Comparison of ENCODE assay signal across 9 cellular contexts in genomic region chr12:24839268-24839791, GRCh38.
DNase-seq lines count a peak whose midpoint lies in the region; ATAC-seq and TF ChIP-seq lines count a peak whose summit lies in the region.
"Had no signal": no experiment of that assay in that cellular context is flagged by ENCODE, and none has a peak within 500 bp of the region (broad histone marks: within the 10 kb centered on the region; RNA-seq: fewer than 3 reads in every experiment).

No MANE protein-coding gene starts in this region.

- TF ChIP-seq POLR2A in upper lobe of left lung (IDR thresholded peaks at IDR 0.05) (no peak), prostate gland (IDR thresholded peaks at IDR 0.05) (no peak)

- H3K4me1 Mint-ChIP-seq in T-helper 1 cell treated with Interleukin-12 subunit alpha and Interleukin-12 subunit beta and Interleukin-4 antibody, amounts not matched to agents 30 μg/mL and 1 μg/mL, for 36 hours (ENCODE audit: low read depth) = peaks cover 33% of the 10 kb centered on the region
- no peaks in the 10 kb centered on the region for H3K4me1 Mint-ChIP-seq in Calu3 (ENCODE audit: low read depth, unreplicated experiment)

- CTCF ChIA-PET in Calu3 (lab: Charles Lee) = no interaction called here

- peak overlapping the region; percentile 82 for H3K27ac Mint-ChIP-seq in T-helper 1 cell treated with Interleukin-12 subunit alpha and Interleukin-12 subunit beta and Interleukin-4 antibody, amounts not matched to agents 30 μg/mL and 1 μg/mL, for 36 hours
- H3K27ac Mint-ChIP-seq in Calu3 (ENCODE audit: unreplicated experiment) = no peak overlapping the region

- 83 to 93% methylated on average over 13 of the region's 13 CpGs for whole genome bisulfite sequencing in upper lobe of left lung, 2 donors
- WGBS in prostate gland = 86% methylated on average over 13 of the region's 13 CpGs

- H3K36me3 ChIP-seq in upper lobe of left lung (peaks cover 0 to 9% (median 3%) of the 10 kb centered on the region in 4 donors), prostate gland (no peaks in the 10 kb centered on the region)

- H3K27me3 ChIP-seq in upper lobe of left lung (no peaks in the 10 kb centered on the region), prostate gland (replicated peaks; ENCODE audit: insufficient read depth) (no peaks in the 10 kb centered on the region)

- DNase-seq in fibroblast of peridontal ligament (ENCODE audit: extremely low read depth) (peak; percentile 55), upper lobe of left lung (no peak), prostate gland (ENCODE audit: low spot score) (no peak), Calu3 (no peak), DMS53 (lab: John Stamatoyannopoulos, UW) (no peak)

- TF ChIP-seq CTCF in GM12873 (IDR thresholded peaks at IDR 0.05; ENCODE audit: insufficient read depth, low read depth, low read length, missing control alignments) = peak; percentile 30
- TF ChIP-seq CTCF in upper lobe of left lung (IDR thresholded peaks at IDR 0.05) = no peak
- TF ChIP-seq CTCF in prostate gland (IDR thresholded peaks at IDR 0.05) = no peak
- no peak for TF ChIP-seq CTCF in Calu3 (IDR thresholded peaks at IDR 0.05; ENCODE audit: unreplicated experiment)

- intact Hi-C loops in prostate gland (cut with DNase I) = no loop called here
- intact Hi-C loops in Calu3 (cut with micrococcal nuclease; ENCODE audit: unreplicated experiment) = loop anchor here (5.0 to 10.0 kb wide), 2 partner anchors 725 to 1632 kb away; no protein-coding TSS in a partner anchor

- H3K27ac ChIP-seq in upper lobe of left lung = peak overlapping the region in 2 of 4 donors; percentile 34 to 52
- no peak overlapping the region for H3K27ac ChIP-seq in prostate gland

- no peak for TF ChIP-seq EP300 in upper lobe of left lung (IDR thresholded peaks at IDR 0.05)

- BruUV-seq in Calu3 (replicated peaks; lab: Mats Ljungman, UMichigan) = no TSS peak

- H3K9me3 ChIP-seq in upper lobe of left lung (no peaks in the 10 kb centered on the region), prostate gland (no peaks in the 10 kb centered on the region)

- peak overlapping the region; percentile 66 for H3K4me3 Mint-ChIP-seq in T-helper 1 cell treated with Interleukin-12 subunit alpha and Interleukin-12 subunit beta and Interleukin-4 antibody, amounts not matched to agents 30 μg/mL and 1 μg/mL, for 36 hours
- no peak overlapping the region for H3K4me3 Mint-ChIP-seq in Calu3 (ENCODE audit: low read depth, unreplicated experiment)

- H3K4me1 ChIP-seq in upper lobe of left lung = peaks cover 17 to 24% (median 19%) of the 10 kb centered on the region in 4 donors
- no peaks in the 10 kb centered on the region for H3K4me1 ChIP-seq in prostate gland (replicated peaks)

- H3K36me3 Mint-ChIP-seq in T-helper 1 cell treated with Interleukin-12 subunit alpha and Interleukin-12 subunit beta and Interleukin-4 antibody, amounts not matched to agents 30 μg/mL and 1 μg/mL, for 36 hours (ENCODE audit: low read depth) = peaks cover 4% of the 10 kb centered on the region
- H3K36me3 Mint-ChIP-seq in Calu3 (ENCODE audit: insufficient read depth, unreplicated experiment) = no peaks in the 10 kb centered on the region

- H3K4me3 ChIP-seq in upper lobe of left lung (no peak overlapping the region), prostate gland (no peak overlapping the region)

- H3K27me3 Mint-ChIP-seq in T-helper 1 cell treated with Interleukin-12 subunit alpha and Interleukin-12 subunit beta and Interleukin-4 antibody, amounts not matched to agents 30 μg/mL and 1 μg/mL, for 36 hours (ENCODE audit: low read depth) = no peaks in the 10 kb centered on the region
- H3K27me3 Mint-ChIP-seq in Calu3 (ENCODE audit: unreplicated experiment) = no peaks in the 10 kb centered on the region

- peak; percentile 81 for ATAC-seq in GM21723 (IDR thresholded peaks at IDR 0.05; ENCODE audit: unreplicated experiment)
- peak; percentile 9 to 39 for ATAC-seq in upper lobe of left lung (ENCODE audit: low FRiP score in 2 of 2)
- ATAC-seq: HCT116 had no signal

- H3K9me3 Mint-ChIP-seq in T-helper 1 cell treated with Interleukin-12 subunit alpha and Interleukin-12 subunit beta and Interleukin-4 antibody, amounts not matched to agents 30 μg/mL and 1 μg/mL, for 36 hours = no peaks in the 10 kb centered on the region
- no peaks in the 10 kb centered on the region for H3K9me3 Mint-ChIP-seq in Calu3 (ENCODE audit: low read depth, unreplicated experiment)
